17 cellular contexts compared by ENCODE assay signal in the genomic region with DNA sequence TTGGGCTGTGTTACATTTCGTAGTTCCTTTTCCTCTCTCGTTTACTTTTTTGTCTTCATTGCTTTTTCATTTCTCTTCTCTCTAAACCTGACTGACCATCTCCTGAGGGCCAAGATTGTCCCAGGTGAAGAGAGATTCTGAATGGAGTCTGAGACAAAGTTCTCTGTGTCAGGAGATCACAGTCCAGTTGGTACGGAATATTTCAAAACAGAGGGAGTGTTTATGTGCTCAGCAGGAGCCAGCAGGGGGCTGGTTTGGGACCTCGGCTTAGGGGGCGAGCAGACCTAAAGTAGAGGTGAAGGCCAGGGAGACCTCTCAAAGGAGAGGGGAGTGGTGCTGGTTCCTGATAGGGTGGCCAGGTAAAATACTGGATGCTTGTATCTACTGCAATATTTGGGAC. TPM values are rescaled to one million over a fixed set of nuclear protein-coding genes. Genes with fewer than 3 reads are reported as not detected.
DNase-seq lines count a peak whose midpoint lies in the region; ATAC-seq and TF ChIP-seq lines count a peak whose summit lies in the region.
"Had no signal": no experiment of that assay in that cellular context is flagged by ENCODE, and none has a peak within 500 bp of the region (broad histone marks: within the 10 kb centered on the region; RNA-seq: fewer than 3 reads in every experiment).

No MANE protein-coding gene starts in this region.

- H3K36me3 ChIP-seq in Panc1 (ENCODE audit: control insufficient read depth, insufficient read depth, low read length) = no peaks in the 10 kb centered on the region
- no peaks in the 10 kb centered on the region for H3K36me3 ChIP-seq in osteoblast (ENCODE audit: insufficient read depth, low read length)
- H3K36me3 ChIP-seq in upper lobe of right lung = no peaks in the 10 kb centered on the region
- H3K36me3 ChIP-seq: BLaER1 had no signal

- DNase-seq in Calu3 (no peak), Panc1 (ENCODE audit: low read depth, low spot score) (no peak), left lobe of liver (ENCODE audit: low spot score) (no peak), osteoblast (ENCODE audit: insufficient read length, low spot score, missing footprints) (no peak), upper lobe of right lung (no peak), iPS-NIHi7 (ENCODE audit: extremely low spot score) (no peak), mesothelial cell of epicardium (ENCODE audit: low spot score in 2 of 2, unreplicated experiment in 2 of 2) (no peak), NCI-H446 treated with DMSO at 0.1 percent for 48 hours (lab: John Stamatoyannopoulos, UW) (no peak)
- DNase-seq: 8988T; AML-193; CD4-positive, CD25-positive, alpha-beta regulatory T cell; DMS 273 treated with DMSO at 0.1 percent for 48 hours; DMS79; GOT3; H9 had no signal

- H3K27ac Mint-ChIP-seq in Calu3 (ENCODE audit: unreplicated experiment) (peak overlapping the region; percentile 82), mesothelial cell of epicardium (no peak overlapping the region)
- H3K27ac Mint-ChIP-seq: H9 had no signal

- H3K27me3 Mint-ChIP-seq in Calu3 (ENCODE audit: unreplicated experiment) (no peaks in the 10 kb centered on the region), mesothelial cell of epicardium (ENCODE audit: low read depth) (peaks cover 24% of the 10 kb centered on the region)

- POLR2A ChIA-PET in Panc1 (lab: Charles Lee) = no interaction called here

- no peak overlapping the region for H3K4me2 ChIP-seq in osteoblast (ENCODE audit: insufficient read depth, low read length)
- H3K4me2 ChIP-seq: BLaER1 had no signal

- TF ChIP-seq CTCF in Calu3 (IDR thresholded peaks at IDR 0.05; ENCODE audit: unreplicated experiment) (no peak), Panc1 (IDR thresholded peaks at IDR 0.05) (no peak), osteoblast (IDR thresholded peaks at IDR 0.05; ENCODE audit: extremely low read depth, low read depth, low read length) (no peak), upper lobe of right lung (IDR thresholded peaks at IDR 0.05) (no peak), mesothelial cell of epicardium (IDR thresholded peaks at IDR 0.05; ENCODE audit: unreplicated experiment) (no peak)

- H3K4me1 Mint-ChIP-seq in Calu3 (ENCODE audit: low read depth, unreplicated experiment) = peaks cover 35% of the 10 kb centered on the region
- H3K4me1 Mint-ChIP-seq in mesothelial cell of epicardium = peaks cover 8% of the 10 kb centered on the region

- H3K9me3 Mint-ChIP-seq in Calu3 (ENCODE audit: low read depth, unreplicated experiment) (no peaks in the 10 kb centered on the region), mesothelial cell of epicardium (no peaks in the 10 kb centered on the region)
- H3K9me3 Mint-ChIP-seq: H9 had no signal

- H3K36me3 Mint-ChIP-seq in Calu3 (ENCODE audit: insufficient read depth, unreplicated experiment) (peaks cover 15% of the 10 kb centered on the region), mesothelial cell of epicardium (no peaks in the 10 kb centered on the region)
- H3K36me3 Mint-ChIP-seq: CD4-positive, CD25-positive, alpha-beta regulatory T cell had no signal

- in situ Hi-C loops in Panc1 (cut with HindIII; ENCODE audit: low pct_unique_long_range_greater_than_20kb, low sequenced_read_pairs) = no loop called here

- BruUV-seq in Calu3 (replicated peaks; lab: Mats Ljungman, UMichigan) = no TSS peak
- BruUV-seq in Panc1 (replicated peaks; lab: Mats Ljungman, UMichigan) = no TSS peak

- H3K4me1 ChIP-seq in Panc1 (ENCODE audit: control insufficient read depth, insufficient read depth, low read length) = peaks cover 9% of the 10 kb centered on the region
- peaks cover 14% of the 10 kb centered on the region for H3K4me1 ChIP-seq in osteoblast (ENCODE audit: insufficient read depth, low read length)
- H3K4me1 ChIP-seq in upper lobe of right lung = peaks cover 8% of the 10 kb centered on the region

- no peaks in the 10 kb centered on the region for H3K79me2 ChIP-seq in osteoblast (ENCODE audit: insufficient read depth, low read length)

- no peaks in the 10 kb centered on the region for H3K9me3 ChIP-seq in Panc1 (ENCODE audit: control insufficient read depth, insufficient read depth, low read depth, low read length)
- no peaks in the 10 kb centered on the region for H3K9me3 ChIP-seq in osteoblast (ENCODE audit: low read depth, low read length)
- H3K9me3 ChIP-seq in upper lobe of right lung = no peaks in the 10 kb centered on the region
- H3K9me3 ChIP-seq: BLaER1 had no signal

- H3K4me3 Mint-ChIP-seq in Calu3 (ENCODE audit: low read depth, unreplicated experiment) (no peak overlapping the region), mesothelial cell of epicardium (no peak overlapping the region)
- H3K4me3 Mint-ChIP-seq: H9 had no signal

- H2AFZ ChIP-seq in osteoblast (ENCODE audit: low read length) = peak overlapping the region; percentile 15

- H3K27ac ChIP-seq in Panc1 (ENCODE audit: low read length) = peak overlapping the region; percentile 57; the same call in 1 of the 2 replicates
- H3K27ac ChIP-seq in osteoblast (ENCODE audit: low read depth, low read length) = no peak overlapping the region
- no peak overlapping the region for H3K27ac ChIP-seq in upper lobe of right lung
- H3K27ac ChIP-seq: BLaER1, HL-60 had no signal

- H3K27me3 ChIP-seq in Panc1 (ENCODE audit: control insufficient read depth, insufficient read depth, low read length) (no peaks in the 10 kb centered on the region), osteoblast (ENCODE audit: insufficient read depth, low read length) (no peaks in the 10 kb centered on the region), upper lobe of right lung (no peaks in the 10 kb centered on the region)

- no peaks in the 10 kb centered on the region for H4K20me1 ChIP-seq in osteoblast (ENCODE audit: insufficient read depth, low read length)
- H4K20me1 ChIP-seq: BLaER1 had no signal

- intact Hi-C loops in Calu3 (cut with micrococcal nuclease; ENCODE audit: unreplicated experiment) = no loop called here
- intact Hi-C loops in Panc1 (cut with micrococcal nuclease; ENCODE audit: unreplicated experiment) = no loop called here
- intact Hi-C loops in upper lobe of right lung (cut with DNase I) = no loop called here

- no peak overlapping the region for H3K4me3 ChIP-seq in Panc1 (ENCODE audit: low read depth in 2 of 2, low read length in 2 of 2)
- no peak overlapping the region for H3K4me3 ChIP-seq in osteoblast (ENCODE audit: insufficient read depth, low read length)
- no peak overlapping the region for H3K4me3 ChIP-seq in upper lobe of right lung
- H3K4me3 ChIP-seq: BLaER1 had no signal

- CTCF ChIA-PET in Calu3 (lab: Charles Lee) (no interaction called here), Panc1 (lab: Charles Lee) (no interaction called here)

- ATAC-seq in Panc1 (no peak), left lobe of liver (peak; percentile 39), upper lobe of right lung (no peak)

RNA-seq across cellular contexts. Expression of a gene that starts 5.9 kb away (rescaled TPM):
- total RNA-seq in Calu3 (2022) (10.7 and 11.4 TPM in 2 replicates), Panc1 (2021; ENCODE audit: unreplicated experiment) (18.3 TPM), left lobe of liver (5.2 TPM), osteoblast (8.0 and 10.6 TPM in 2 replicates), upper lobe of right lung (8.2 TPM), mesothelial cell of epicardium (10.5 to 13.1 TPM (median 11.3 TPM) in 3 replicates)
- polyA plus RNA-seq in Panc1 (2012; ENCODE audit: insufficient read length) = 16.8 TPM

RNA-seq across cellular contexts. Expression of a gene that starts 51.0 kb away (rescaled TPM):
- total RNA-seq in Calu3 (2022) = 1.1 and 1.4 TPM in 2 replicates
- 3.2 TPM for total RNA-seq in Panc1 (2021; ENCODE audit: unreplicated experiment)
- 3.3 TPM for polyA plus RNA-seq in Panc1 (2012; ENCODE audit: insufficient read length)
- 285 TPM for total RNA-seq in left lobe of liver
- total RNA-seq in osteoblast = 28.6 and 29.8 TPM in 2 replicates
- total RNA-seq in upper lobe of right lung = 20.1 TPM
- 29.4 to 31.0 TPM (median 30.9 TPM) in 3 replicates for total RNA-seq in mesothelial cell of epicardium
- total RNA-seq: CD4-positive, CD25-positive, alpha-beta regulatory T cell had no signal
- polyA plus RNA-seq: CD4-positive, CD25-positive, alpha-beta regulatory T cell had no signal

RNA-seq across cellular contexts. Expression of a gene that starts 52.4 kb away (rescaled TPM):
- total RNA-seq in Calu3 (2022) (45.4 and 47.6 TPM in 2 replicates), Panc1 (2021; ENCODE audit: unreplicated experiment) (66.6 TPM), left lobe of liver (35.9 TPM), osteoblast (68.4 and 78.2 TPM in 2 replicates), upper lobe of right lung (49.6 TPM), mesothelial cell of epicardium (63.1 to 69.4 TPM (median 64.4 TPM) in 3 replicates)
- polyA plus RNA-seq in Panc1 (2012; ENCODE audit: insufficient read length) = 67.2 TPM
